ENCODE assay signal across 8 cellular contexts in the genomic region with DNA sequence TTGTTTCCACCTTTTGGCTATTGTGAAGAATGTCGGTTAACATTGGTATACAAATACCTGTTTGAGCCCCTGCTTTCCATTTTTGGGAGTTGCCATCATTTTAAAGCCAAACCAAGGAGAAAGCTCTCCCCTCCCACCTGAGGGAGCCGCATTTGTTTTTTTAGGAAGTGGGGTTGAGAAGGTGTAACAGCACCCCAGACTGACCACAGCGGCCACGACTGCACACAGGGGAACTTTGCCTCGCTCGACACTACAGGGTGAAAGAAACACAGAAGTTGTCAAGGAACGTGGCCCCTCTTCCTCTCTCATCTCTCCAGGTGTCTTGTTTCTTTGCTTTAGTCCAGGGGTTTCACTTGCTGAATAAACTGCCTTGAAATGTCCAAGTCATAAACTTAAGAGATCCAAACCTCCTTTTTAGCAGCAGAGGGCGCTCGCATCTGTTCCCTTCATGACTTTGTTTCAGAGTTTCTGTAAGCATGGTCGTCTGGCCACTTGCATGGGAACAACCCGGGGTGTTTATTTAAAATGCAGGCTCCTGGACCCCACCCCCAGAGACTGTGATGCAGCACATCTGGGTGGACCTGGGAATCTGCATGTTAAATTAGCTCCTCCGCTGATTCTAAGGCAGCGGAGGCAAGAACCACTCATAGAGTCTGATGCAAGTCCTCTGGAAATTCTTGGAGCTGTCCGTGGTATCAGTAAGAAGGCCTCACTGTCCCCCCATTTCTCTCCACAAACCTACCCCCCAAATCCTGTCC. TPM values are rescaled to one million over a fixed set of nuclear protein-coding genes. Genes with fewer than 3 reads are reported as not detected.
A peak's percentile ranks its signal among the peaks of the same experiment; 100 is the strongest.
DNase-seq lines count a peak whose midpoint lies in the region; ATAC-seq and TF ChIP-seq lines count a peak whose summit lies in the region.

No MANE protein-coding gene starts in this region.

- H3K27me3 Mint-ChIP-seq in MCF 10A (ENCODE audit: insufficient read depth, unreplicated experiment), result no peaks in the 10 kb centered on the region

- intact Hi-C loops in MCF 10A (cut with micrococcal nuclease), result loop anchor here (1.0 to 10.0 kb wide), 3 partner anchors 358 to 550 kb away; no protein-coding TSS in a partner anchor
- intact Hi-C loops in left lung (cut with DNase I), result loop anchor here in 1 of 2 donors (10.0 kb wide), 1 partner anchor 260 kb away; no protein-coding TSS in a partner anchor
- intact Hi-C loops in aorta (cut with DNase I), result no loop called here

- TF ChIP-seq CTCF in GM06990 (IDR thresholded peaks at IDR 0.05; ENCODE audit: insufficient read depth, low read length, poor library complexity, severe bottlenecking) (peak; percentile 70), MCF 10A (IDR thresholded peaks at IDR 0.05; ENCODE audit: unreplicated experiment) (peak; percentile 59), left lung (IDR thresholded peaks at IDR 0.05) (peak; percentile 50 to 59)

- POLR2A ChIA-PET in MCF 10A (lab: Yijun Ruan, JAX), result no interaction called here

- BruUV-seq in MCF 10A (replicated peaks; lab: Mats Ljungman, UMichigan), result no TSS peak

- H3K36me3 Mint-ChIP-seq in MCF 10A (ENCODE audit: insufficient read depth, unreplicated experiment), result no peaks in the 10 kb centered on the region

- ATAC-seq in left lung (no peak), aorta (ENCODE audit: low FRiP score) (no peak)

- H3K36me3 ChIP-seq in GM06990 (ENCODE audit: control insufficient read depth, insufficient read depth, low read length) (no peaks in the 10 kb centered on the region), left lung (no peaks in the 10 kb centered on the region), aorta (ENCODE audit: control insufficient read depth in 1 of 2, insufficient read depth in 2 of 2, low read length in 1 of 2) (no peaks in the 10 kb centered on the region)

- peak overlapping the region; percentile 24 for H3K4me3 Mint-ChIP-seq in MCF 10A (ENCODE audit: unreplicated experiment)

- peaks cover 25% of the 10 kb centered on the region for H3K4me1 Mint-ChIP-seq in MCF 10A (ENCODE audit: insufficient read depth, unreplicated experiment)

- no peaks in the 10 kb centered on the region for H3K9me3 Mint-ChIP-seq in MCF 10A (ENCODE audit: unreplicated experiment)

- no peaks in the 10 kb centered on the region for H3K9me3 ChIP-seq in left lung
- H3K9me3 ChIP-seq in aorta (ENCODE audit: control insufficient read depth, low read length), result no peaks in the 10 kb centered on the region

- H3K27ac ChIP-seq in left lung (no peak overlapping the region), aorta (ENCODE audit: low read depth in 1 of 2, low read length in 2 of 2) (no peak overlapping the region)

- WGBS in aorta, 2 donors, result 39% methylated on average over 14 of the region's 14 CpGs

- CTCF ChIA-PET in MCF 10A (lab: Yijun Ruan, JAX), result interaction anchor here (0.6 to 7.1 kb wide), 18 partner anchors 10 to 875 kb away, joined by 3 to 237 read pairs (median 4); no protein-coding TSS in a partner anchor

- H3K4me3 ChIP-seq in GM06990 (replicated peaks; ENCODE audit: low read depth, low read length), result no peak overlapping the region
- no peak overlapping the region for H3K4me3 ChIP-seq in left lung
- no peak overlapping the region for H3K4me3 ChIP-seq in aorta (ENCODE audit: low read length in 2 of 2)

- DNase-seq in GM06990 (ENCODE audit: extremely low read depth, insufficient read length) (peak; percentile 29), M059J (ENCODE audit: low read depth) (peak; percentile 66), T-helper 22 cell (ENCODE audit: low read depth) (peak; percentile 14), MCF 10A (ENCODE audit: unreplicated experiment) (peak; percentile 63), left lung (no peak), aorta (no peak), putamen (ENCODE audit: low spot score) (no peak)
- DNase-seq in stimulated activated CD8-positive, alpha-beta memory T cell treated with anti-CD3 and anti-CD28 coated beads, Interleukin-2, amount 100 ng/mL, for 48 hours (ENCODE audit: low read depth in 2 of 2), result peak; percentile 11 to 28

- H3K27me3 ChIP-seq in GM06990 (replicated peaks; ENCODE audit: control insufficient read depth, insufficient read depth, low read length), result no peaks in the 10 kb centered on the region
- no peaks in the 10 kb centered on the region for H3K27me3 ChIP-seq in left lung
- no peaks in the 10 kb centered on the region for H3K27me3 ChIP-seq in aorta (ENCODE audit: control insufficient read depth in 1 of 2, insufficient read depth in 2 of 2, low read length in 1 of 2)

- peaks cover 6 to 38% of the 10 kb centered on the region in 2 donors for H3K4me1 ChIP-seq in left lung
- peaks cover 0 to 10% of the 10 kb centered on the region in 2 donors for H3K4me1 ChIP-seq in aorta (ENCODE audit: control insufficient read depth in 1 of 2, insufficient read depth in 2 of 2, low read length in 2 of 2)

- no peak overlapping the region for H3K27ac Mint-ChIP-seq in MCF 10A (ENCODE audit: low read depth, unreplicated experiment)

RNA-seq across cellular contexts. Expression of a gene that starts 2.1 kb away (rescaled TPM):
- total RNA-seq in M059J (2014; rRNA removed; shearing (Covaris generic)), result 3.9 and 4.7 TPM in 2 replicates
- total RNA-seq in MCF 10A (2022), result 9.0 and 13.6 TPM in 2 replicates
- total RNA-seq in left lung, result 1 to 10 TPM; 5.4 to 9.8 TPM
- total RNA-seq in aorta, result 10 to 100 TPM; 23.7 to 31.4 TPM
- polyA plus RNA-seq in aorta, result 10 to 100 TPM in 1 of 2 donors, 1 to 10 TPM in 1; 7.7 to 12.9 TPM

Comparison
In these comparisons a context has a peak if more than half of its experiments do, and no peak if none do; other contexts are left out.
1. DNase-seq: peak in GM06990 (single experiment), M059J (single experiment), T-helper 22 cell (single experiment), MCF 10A (single experiment) and stimulated activated CD8-positive, alpha-beta memory T cell treated with anti-CD3 and anti-CD28 coated beads, Interleukin-2, amount 100 ng/mL, for 48 hours (2 of 2); none in left lung (0 of 2), aorta (0 of 2) and putamen (single experiment).
2. Peak in every context shown above with its lines, with median percentiles within 50 percentile points of each other: CTCF ChIP-seq.